7 cellular contexts compared by ENCODE assay signal in the genomic region with DNA sequence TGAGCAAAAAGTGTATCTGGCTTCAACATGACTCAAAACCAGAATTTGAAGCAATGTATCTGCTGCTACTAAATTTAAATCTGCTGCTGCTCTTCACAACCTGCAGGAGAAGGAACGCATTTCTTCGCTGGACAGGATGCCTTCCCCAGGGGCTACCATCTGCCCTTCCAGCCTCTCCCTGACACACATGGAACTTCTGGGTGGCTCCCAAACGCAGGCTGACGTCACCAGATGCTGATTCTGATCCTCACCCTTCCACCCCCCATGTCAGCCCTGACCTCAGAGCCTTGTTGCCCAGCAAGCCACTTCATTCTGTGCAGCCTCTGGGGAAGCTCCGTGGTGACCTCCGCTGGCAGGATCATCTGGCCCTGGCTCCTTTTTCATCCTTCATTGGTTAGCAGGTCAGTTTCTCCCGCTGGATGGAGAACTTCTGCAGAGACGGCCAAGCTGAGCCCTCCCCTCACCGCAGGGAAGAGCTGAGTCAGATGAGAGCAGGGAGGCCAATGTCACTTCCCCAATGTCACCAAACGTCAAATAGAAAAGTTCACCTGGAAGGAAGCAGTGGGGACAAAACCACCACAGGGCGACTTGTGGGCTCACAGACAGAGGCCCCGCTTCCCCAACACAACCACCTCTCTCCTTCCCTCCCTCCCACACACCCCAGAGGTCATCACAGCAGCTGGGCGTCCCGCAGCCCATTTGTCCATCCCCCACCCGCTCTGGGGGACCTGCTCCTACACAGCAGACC. TPM values are rescaled to one million over a fixed set of nuclear protein-coding genes. Genes with fewer than 3 reads are reported as not detected.
DNase-seq lines count a peak whose midpoint lies in the region; ATAC-seq, FAIRE-seq and TF ChIP-seq lines count a peak whose summit lies in the region.

No MANE protein-coding gene starts in this region.

- no peak overlapping the region for H3K56ac ChIP-seq in IMR-90 (ENCODE audit: extremely low read depth, insufficient read depth, low read length)

- no peaks in the 10 kb centered on the region for H3K9me1 ChIP-seq in IMR-90 (ENCODE audit: insufficient read depth, low read length)

- no peak overlapping the region for H4K8ac ChIP-seq in IMR-90 (ENCODE audit: low read depth in 2 of 2, low read length in 2 of 2)

- in situ Hi-C loops in IMR-90 (cut with MboI; ENCODE audit: low sequenced_read_pairs): loop anchor here (25.0 kb wide), 1 partner anchor 237 kb away; no protein-coding TSS in a partner anchor

- H3K9me3 ChIP-seq in IMR-90 (ENCODE audit: control insufficient read depth, insufficient read depth, low read length): no peaks in the 10 kb centered on the region

- intact Hi-C loops in IMR-90 (cut with micrococcal nuclease): no loop called here

- H3K9ac ChIP-seq in IMR-90 (ENCODE audit: low read depth, low read length): no peak overlapping the region

- H2AK5ac ChIP-seq in IMR-90 (ENCODE audit: low read depth, low read length): no peak overlapping the region

- no peak overlapping the region for H4K91ac ChIP-seq in IMR-90 (ENCODE audit: insufficient read depth, low read depth, low read length)

- H2BK15ac ChIP-seq in IMR-90 (ENCODE audit: low read depth, low read length): no peak overlapping the region

- peak overlapping the region; percentile 4; the same call in 1 of the 2 replicates for H3K27ac Mint-ChIP-seq in WTC11

- H4K5ac ChIP-seq in IMR-90 (ENCODE audit: low read depth, low read length): no peak overlapping the region

- no peaks in the 10 kb centered on the region for H3K36me3 Mint-ChIP-seq in WTC11

- no peak overlapping the region for H3K27ac ChIP-seq in IMR-90 (ENCODE audit: insufficient read depth, low read length)

- 62% methylated on average over 9 of the region's 15 CpGs; no CpG with 5 or more reads in 1 of the 2 experiments for WGBS in IMR-90 (ENCODE audit: extremely low coverage in 2 of 2, insufficient read length in 1 of 2), 2 experiments

- H3K36me3 ChIP-seq in IMR-90 (ENCODE audit: control insufficient read depth, insufficient read depth, low read length): no peaks in the 10 kb centered on the region

- no peak for TF ChIP-seq POLR2A in IMR-90 (IDR thresholded peaks at IDR 0.05; ENCODE audit: low read depth, low read length)

- no peaks in the 10 kb centered on the region for H4K20me1 ChIP-seq in IMR-90 (ENCODE audit: insufficient read depth, low read length)

- dilution Hi-C loops in IMR-90 (cut with HindIII; ENCODE audit: low sequenced_read_pairs, unreplicated experiment): no loop called here

- H3K4me2 ChIP-seq in IMR-90 (ENCODE audit: low read depth, low read length): no peak overlapping the region

- no peak for TF ChIP-seq CTCF in IMR-90 (conservative IDR thresholded peaks at IDR 0.05; ENCODE audit: low read depth, low read length)
- TF ChIP-seq CTCF in WTC11 (IDR thresholded peaks at IDR 0.05): no peak

- CTCF ChIA-PET in IMR-90 (lab: Yijun Ruan, JAX) (interaction anchor here (0.6 to 0.7 kb wide), 2 partner anchors 21 to 243 kb away, joined by 3 to 4 read pairs; no protein-coding TSS in a partner anchor), WTC11 (lab: Charles Lee) (interaction anchor here (0.9 to 2.3 kb wide), 3 partner anchors 10 to 340 kb away, joined by 3 to 7 read pairs (median 3); no protein-coding TSS in a partner anchor)

- ATAC-seq in GM21723 (IDR thresholded peaks at IDR 0.05; ENCODE audit: unreplicated experiment) (peak; percentile 92), IMR-90 (ENCODE audit: low read depth) (peak; percentile 57), WTC11 (peak; percentile 80)

- no peak overlapping the region for H3K4ac ChIP-seq in IMR-90 (ENCODE audit: low read depth, low read length)

- BruUV-seq in IMR-90 (replicated peaks; lab: Mats Ljungman, UMichigan): no TSS peak

- no peaks in the 10 kb centered on the region; the same call in 1 of the 2 replicates for H3K27me3 Mint-ChIP-seq in WTC11 (ENCODE audit: low read depth)

- peaks cover 44% of the 10 kb centered on the region for H3K27me3 ChIP-seq in IMR-90 (ENCODE audit: control insufficient read depth, insufficient read depth, low read length)

- DNase-seq in GM18507 (ENCODE audit: extremely low spot score, insufficient read length, low read depth) (no peak), IMR-90 (peak; percentile 48), WTC11 (ENCODE audit: low spot score) (no peak), medulla oblongata (ENCODE audit: extremely low spot score) (peak; percentile 51), NCI-H1417 treated with DMSO at 0.1 percent for 48 hours (lab: John Stamatoyannopoulos, UW) (no peak), NCI-H345 treated with DMSO at 0.1 percent for 48 hours (lab: John Stamatoyannopoulos, UW; ENCODE audit: unreplicated experiment) (no peak)

- H3K4me1 Mint-ChIP-seq in WTC11: peaks cover 14% of the 10 kb centered on the region

- H2BK120ac ChIP-seq in IMR-90 (ENCODE audit: low read depth, low read length): no peak overlapping the region

- H3K9me3 Mint-ChIP-seq in WTC11: no peaks in the 10 kb centered on the region

- H3K23ac ChIP-seq in IMR-90 (ENCODE audit: low read depth, low read length): no peak overlapping the region

- H3K4me1 ChIP-seq in IMR-90 (ENCODE audit: control insufficient read depth, insufficient read depth, low read length): peaks cover 3% of the 10 kb centered on the region; the same call in 1 of the 2 replicates

- no peak overlapping the region for H3K4me3 ChIP-seq in IMR-90 (ENCODE audit: insufficient read depth, low read depth, low read length)

- H3K18ac ChIP-seq in IMR-90 (ENCODE audit: low read depth, low read length): no peak overlapping the region

- no peak overlapping the region for H2BK5ac ChIP-seq in IMR-90 (ENCODE audit: low read depth, low read length, poor library complexity, severe bottlenecking)

- no peak overlapping the region for H3K14ac ChIP-seq in IMR-90 (replicated peaks; ENCODE audit: low read depth, low read length)

- peak; percentile 94 for FAIRE-seq in GM18507 (lab: Jason Lieb, UNC)

- H2BK20ac ChIP-seq in IMR-90 (ENCODE audit: low read depth, low read length): no peak overlapping the region

- POLR2A ChIA-PET in IMR-90 (lab: Charles Lee; ENCODE audit: unreplicated experiment) (interaction anchor here (0.7 kb wide), 1 partner anchor 342 kb away, joined by 10 read pairs; no protein-coding TSS in a partner anchor), WTC11 (lab: Charles Lee) (interaction anchor here (0.7 kb wide), 1 partner anchor 278 kb away, joined by 10 read pairs; no protein-coding TSS in a partner anchor)

- no peak overlapping the region for H2AFZ ChIP-seq in IMR-90 (replicated peaks; ENCODE audit: low read length, poor library complexity)

- no peaks in the 10 kb centered on the region for H3K79me1 ChIP-seq in IMR-90 (ENCODE audit: low read depth in 1 of 2, low read length in 2 of 2)

- TF ChIP-seq RAD21 in IMR-90 (IDR thresholded peaks at IDR 0.05; ENCODE audit: low read length): no peak

- H2AK9ac ChIP-seq in IMR-90 (replicated peaks; ENCODE audit: low read depth, low read length, poor library complexity): no peak overlapping the region

- H3K4me3 Mint-ChIP-seq in WTC11: no peak overlapping the region

TF ChIP-seq in IMR-90, 13 proteins besides CTCF, POLR2A, EP300 and RAD21:
- TF ChIP-seq BHLHE40 (IDR thresholded peaks at IDR 0.05; ENCODE audit: low read depth, low read length) (no peak), MAZ (IDR thresholded peaks at IDR 0.05; ENCODE audit: borderline replicate concordance, low read depth, low read length) (no peak), MXI1 (IDR thresholded peaks at IDR 0.05; ENCODE audit: borderline replicate concordance, low read depth, low read length) (no peak)
TF ChIP-seq in IMR-90: peak in this region for 0.

TF ChIP-seq in WTC11, 78 proteins besides CTCF, POLR2A, EP300 and RAD21:
- TF ChIP-seq KAT7 (CRISPR knock-in tag; IDR thresholded peaks at IDR 0.05; ENCODE audit: borderline replicate concordance) (no peak), MAX (CRISPR knock-in tag; IDR thresholded peaks at IDR 0.05) (0 out of 2 replicates have a peak, but pooled peaks have one; percentile 26)
- TF ChIP-seq, protein P1, sequence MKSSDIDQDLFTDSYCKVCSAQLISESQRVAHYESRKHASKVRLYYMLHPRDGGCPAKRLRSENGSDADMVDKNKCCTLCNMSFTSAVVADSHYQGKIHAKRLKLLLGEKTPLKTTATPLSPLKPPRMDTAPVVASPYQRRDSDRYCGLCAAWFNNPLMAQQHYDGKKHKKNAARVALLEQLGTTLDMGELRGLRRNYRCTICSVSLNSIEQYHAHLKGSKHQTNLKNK (CRISPR knock-in tag; IDR thresholded peaks at IDR 0.05): no peak

RNA-seq across cellular contexts. Expression of gene RAB20, which starts 14.0 kb away (rescaled TPM):
- total RNA-seq in IMR-90 (2012; rRNA removed) (3.6 and 3.8 TPM in 2 replicates), WTC11 (2021) (14.3 to 19.0 TPM (median 18.6 TPM) in 3 replicates)
- polyA plus RNA-seq in IMR-90 (2012; rRNA removed): 4.7 and 5.1 TPM in 2 replicates
- polyA plus RNA-seq in IMR-90 (2012; cell fraction: cytosol; rRNA removed): 6.1 and 6.7 TPM in 2 replicates
- polyA plus RNA-seq in IMR-90 (2012; cell fraction: nucleus; rRNA removed; ENCODE audit: low replicate concordance): 2.3 and 2.4 TPM in 2 replicates

RNA-seq across cellular contexts. Expression of gene NAXD, which starts 39.8 kb away (rescaled TPM):
- total RNA-seq in IMR-90 (2012; rRNA removed) (9.4 and 10.2 TPM in 2 replicates), WTC11 (2021) (26.8 to 29.3 TPM (median 27.9 TPM) in 3 replicates)
- 24.4 and 27.2 TPM in 2 replicates for polyA plus RNA-seq in IMR-90 (2012; rRNA removed)
- polyA plus RNA-seq in IMR-90 (2012; cell fraction: cytosol; rRNA removed): 21.3 and 27.8 TPM in 2 replicates
- polyA plus RNA-seq in IMR-90 (2012; cell fraction: nucleus; rRNA removed; ENCODE audit: low replicate concordance): 90.8 and 120 TPM in 2 replicates

Comparison
In these comparisons a context has a peak if more than half of its experiments do, and no peak if none do; other contexts are left out.
1. DNase-seq: peak in IMR-90 (single experiment) and medulla oblongata (single experiment); none in GM18507 (single experiment), WTC11 (single experiment), NCI-H1417 treated with DMSO at 0.1 percent for 48 hours (single experiment) and NCI-H345 treated with DMSO at 0.1 percent for 48 hours (single experiment).
2. Peak in every context shown above with its lines, with median percentiles within 50 percentile points of each other: ATAC-seq.